Comparison of ENCODE assay signal across 18 cellular contexts in the genomic region with DNA sequence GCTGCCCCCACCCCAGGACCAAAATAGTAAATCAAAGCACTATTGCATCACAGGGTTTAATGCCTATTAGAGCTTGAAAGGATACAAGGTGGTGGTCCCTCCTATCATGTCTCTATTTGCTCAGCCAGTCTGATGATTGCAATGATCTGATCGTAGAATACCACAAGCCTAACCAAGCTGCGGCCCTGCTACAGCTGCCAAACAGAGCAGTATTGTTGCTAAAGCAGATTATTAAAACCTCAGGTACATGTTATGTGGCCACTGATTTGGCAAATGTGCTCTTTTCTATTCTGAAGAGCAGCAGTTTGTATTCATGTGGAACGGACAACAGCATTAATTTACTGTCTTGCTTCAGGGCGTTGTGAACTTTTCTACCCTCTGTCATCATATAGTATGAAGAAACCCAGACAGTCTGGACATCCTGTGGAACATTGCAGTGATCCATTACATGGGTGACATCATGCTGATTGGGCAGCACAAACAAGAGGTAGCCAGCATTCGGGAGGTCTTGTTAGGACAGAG. TPM values are rescaled to one million over a fixed set of nuclear protein-coding genes. Genes with fewer than 3 reads are reported as not detected.
DNase-seq lines count a peak whose midpoint lies in the region; ATAC-seq and TF ChIP-seq lines count a peak whose summit lies in the region.
"Had no signal": no experiment of that assay in that cellular context is flagged by ENCODE, and none has a peak within 500 bp of the region (broad histone marks: within the 10 kb centered on the region; RNA-seq: fewer than 3 reads in every experiment).

No MANE protein-coding gene starts in this region.

- no peaks in the 10 kb centered on the region for H3K9me3 ChIP-seq in gastrocnemius medialis
- H3K9me3 ChIP-seq: SJCRH30 had no signal

- in situ Hi-C loops in gastrocnemius medialis (cut with MboI; ENCODE audit: low sequenced_read_pairs in 4 of 4) = loop anchor here in 2 of 4 donors (25.0 kb wide), 1 partner anchor 93 kb away; no protein-coding TSS in a partner anchor

- no peak for TF ChIP-seq CTCF in HFFc6 (IDR thresholded peaks at IDR 0.05)
- no peak for TF ChIP-seq CTCF in fibroblast of villous mesenchyme (IDR thresholded peaks at IDR 0.05; ENCODE audit: insufficient read depth, low read depth, low read length)
- no peak for TF ChIP-seq CTCF in gastrocnemius medialis (IDR thresholded peaks at IDR 0.05 in 4 of 5, conservative IDR thresholded peaks at IDR 0.05 in 1 of 5)
- TF ChIP-seq CTCF in chondrocyte (IDR thresholded peaks at IDR 0.05) = no peak

- peaks cover 2% of the 10 kb centered on the region for H3K27me3 Mint-ChIP-seq in HFFc6 (ENCODE audit: insufficient read depth)
- H3K27me3 Mint-ChIP-seq in chondrocyte (ENCODE audit: low read depth) = peaks cover 2% of the 10 kb centered on the region

- intact Hi-C loops in gastrocnemius medialis (cut with DNase I; ENCODE audit: low total_unique reads) = no loop called here

- H3K4me3 Mint-ChIP-seq in HFFc6 = no peak overlapping the region
- no peak overlapping the region for H3K4me3 Mint-ChIP-seq in chondrocyte (ENCODE audit: unreplicated experiment)
- H3K4me3 Mint-ChIP-seq: activated naive CD8-positive, alpha-beta T cell; activated T-cell treated with anti-CD3 and anti-CD28 coated beads, Interleukin-2, amount 50 U/mL, for 24 hours; neural crest cell; stimulated activated effector memory CD8-positive, alpha-beta T cell treated with anti-CD3 and anti-CD28 coated beads, Interleukin-12 subunit alpha, Interleukin-12 subunit beta, amount 100 ng/mL, for 72 hours had no signal

- ATAC-seq in SK-N-SH treated with all-trans-retinoic acid at 6 μM for 48 hours = peak; percentile 85
- ATAC-seq in gastrocnemius medialis = peak; percentile 59 to 71
- no peak for ATAC-seq in HG02938 (IDR thresholded peaks at IDR 0.05; ENCODE audit: unreplicated experiment)
- ATAC-seq: stimulated activated effector memory CD8-positive, alpha-beta T cell treated with anti-CD3 and anti-CD28 coated beads, Interleukin-12 subunit alpha, Interleukin-12 subunit beta, amount 100 ng/mL, for 72 hours had no signal

- H3K4me1 Mint-ChIP-seq in HFFc6 (ENCODE audit: low read depth) (peaks cover 12% of the 10 kb centered on the region), chondrocyte (ENCODE audit: low read depth) (peaks cover 4% of the 10 kb centered on the region)
- H3K4me1 Mint-ChIP-seq: neural crest cell; stimulated activated effector memory CD8-positive, alpha-beta T cell treated with anti-CD3 and anti-CD28 coated beads, Interleukin-12 subunit alpha, Interleukin-12 subunit beta, amount 100 ng/mL, for 72 hours had no signal

- H3K27ac ChIP-seq in gastrocnemius medialis = no peak overlapping the region
- H3K27ac ChIP-seq: SJCRH30 had no signal

- no peaks in the 10 kb centered on the region for H3K36me3 Mint-ChIP-seq in HFFc6 (ENCODE audit: low read depth)
- no peaks in the 10 kb centered on the region for H3K36me3 Mint-ChIP-seq in chondrocyte (ENCODE audit: low read depth)
- H3K36me3 Mint-ChIP-seq: stimulated activated effector memory CD8-positive, alpha-beta T cell treated with anti-CD3 and anti-CD28 coated beads, Interleukin-12 subunit alpha, Interleukin-12 subunit beta, amount 100 ng/mL, for 72 hours had no signal

- H3K27me3 ChIP-seq in gastrocnemius medialis = no peaks in the 10 kb centered on the region
- H3K27me3 ChIP-seq: SJCRH30 had no signal

- H3K4me3 ChIP-seq in fibroblast of villous mesenchyme (ENCODE audit: low read depth, low read length) = no peak overlapping the region
- H3K4me3 ChIP-seq in gastrocnemius medialis = no peak overlapping the region
- H3K4me3 ChIP-seq: lung, SJCRH30 had no signal

- H3K4me1 ChIP-seq in gastrocnemius medialis = no peaks in the 10 kb centered on the region

- DNase-seq in HFFc6 (peak; percentile 6), fibroblast of villous mesenchyme (ENCODE audit: low read depth) (peak; percentile 90), gastrocnemius medialis (no peak), chondrocyte (ENCODE audit: low spot score) (no peak), H4 (ENCODE audit: low spot score) (no peak)
- DNase-seq: activated T-cell treated with anti-CD3 and anti-CD28 coated beads, Interleukin-2, amount 50 U/mL, for 24 hours; C1 segment of cervical spinal cord; DMS53; SJCRH30 had no signal

- no peak for TF ChIP-seq POLR2A in gastrocnemius medialis (IDR thresholded peaks at IDR 0.05)

- H3K9me3 Mint-ChIP-seq in HFFc6 (no peaks in the 10 kb centered on the region), chondrocyte (ENCODE audit: low read depth) (no peaks in the 10 kb centered on the region)
- H3K9me3 Mint-ChIP-seq: activated T-cell treated with anti-CD3 and anti-CD28 coated beads, Interleukin-2, amount 50 U/mL, for 24 hours; neural crest cell; stimulated activated effector memory CD8-positive, alpha-beta T cell treated with anti-CD3 and anti-CD28 coated beads, Interleukin-12 subunit alpha, Interleukin-12 subunit beta, amount 100 ng/mL, for 72 hours had no signal

- H3K27ac Mint-ChIP-seq in HFFc6 (no peak overlapping the region), chondrocyte (ENCODE audit: unreplicated experiment) (no peak overlapping the region)
- H3K27ac Mint-ChIP-seq: activated naive CD8-positive, alpha-beta T cell; activated T-cell treated with anti-CD3 and anti-CD28 coated beads, Interleukin-2, amount 50 U/mL, for 24 hours; stimulated activated effector memory CD8-positive, alpha-beta T cell treated with anti-CD3 and anti-CD28 coated beads, Interleukin-12 subunit alpha, Interleukin-12 subunit beta, amount 100 ng/mL, for 72 hours had no signal

- no peaks in the 10 kb centered on the region for H3K36me3 ChIP-seq in gastrocnemius medialis
- H3K36me3 ChIP-seq: SJCRH30 had no signal

TF ChIP-seq in SK-N-SH treated with all-trans-retinoic acid at 6 μM for 48 hours, 23 proteins besides CTCF, POLR2A, EP300 and RAD21:
- TF ChIP-seq, protein P1, sequence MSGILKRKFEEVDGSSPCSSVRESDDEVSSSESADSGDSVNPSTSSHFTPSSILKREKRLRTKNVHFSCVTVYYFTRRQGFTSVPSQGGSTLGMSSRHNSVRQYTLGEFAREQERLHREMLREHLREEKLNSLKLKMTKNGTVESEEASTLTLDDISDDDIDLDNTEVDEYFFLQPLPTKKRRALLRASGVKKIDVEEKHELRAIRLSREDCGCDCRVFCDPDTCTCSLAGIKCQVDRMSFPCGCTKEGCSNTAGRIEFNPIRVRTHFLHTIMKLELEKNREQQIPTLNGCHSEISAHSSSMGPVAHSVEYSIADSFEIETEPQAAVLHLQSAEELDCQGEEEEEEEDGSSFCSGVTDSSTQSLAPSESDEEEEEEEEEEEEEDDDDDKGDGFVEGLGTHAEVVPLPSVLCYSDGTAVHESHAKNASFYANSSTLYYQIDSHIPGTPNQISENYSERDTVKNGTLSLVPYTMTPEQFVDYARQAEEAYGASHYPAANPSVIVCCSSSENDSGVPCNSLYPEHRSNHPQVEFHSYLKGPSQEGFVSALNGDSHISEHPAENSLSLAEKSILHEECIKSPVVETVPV (CRISPR knock-in tag; IDR thresholded peaks at IDR 0.05) = no peak
- no peak for TF ChIP-seq TCF4 (CRISPR knock-in tag; IDR thresholded peaks at IDR 0.05; ENCODE audit: borderline replicate concordance)
- peak; percentile 92 for TF ChIP-seq ZNF8 (CRISPR knock-in tag; IDR thresholded peaks at IDR 0.05)
- TF ChIP-seq ISL1 (CRISPR knock-in tag; IDR thresholded peaks at IDR 0.05) = 0 out of 2 replicates have a peak, but pooled peaks have one; percentile 17

RNA-seq across cellular contexts. Expression of gene VAPA, which starts 8.4 kb away (rescaled TPM):
- 100 to 1,000 TPM; 184 to 237 (median 206) TPM for total RNA-seq in HFFc6 (2021; fragmentation: NEBNext Ultra II Directional; extraction: Animal tissue kit (Norgen Biotek cat#: 25700))
- total RNA-seq in fibroblast of villous mesenchyme (203 and 288 TPM in 2 replicates), gastrocnemius medialis (100 to 1,000 TPM; 227 to 320 (median 243) TPM), chondrocyte (125 to 143 TPM (median 141 TPM) in 3 replicates)
- total RNA-seq in H4 (2014; rRNA removed; shearing (Covaris generic)) = 318 and 364 TPM in 2 replicates

RNA-seq across cellular contexts. Expression of gene TXNDC2, which starts 19.7 kb away (rescaled TPM):
- under 1 TPM in 3 of 6 experiments, not detected in 3; 0.14 to 0.34 (median 0.18) TPM for total RNA-seq in HFFc6 (2021; fragmentation: NEBNext Ultra II Directional; extraction: Animal tissue kit (Norgen Biotek cat#: 25700))
- total RNA-seq in fibroblast of villous mesenchyme (under 0.01 TPM in 1 of 2 replicates, not detected in the other), gastrocnemius medialis (not detected), chondrocyte (0.17 to 0.41 TPM (median 0.28 TPM) in 3 replicates)
- total RNA-seq in H4 (2014; rRNA removed; shearing (Covaris generic)) = 0.29 and 0.55 TPM in 2 replicates
- total RNA-seq: endothelial cell of umbilical vein, HT-29, neural crest cell, urinary bladder had no signal

Comparison
In these comparisons a context has a peak if more than half of its experiments do, and no peak if none do; other contexts are left out.
1. DNase-seq: peak in HFFc6 (single experiment) and fibroblast of villous mesenchyme (single experiment); none in gastrocnemius medialis (0 of 2), chondrocyte (single experiment) and H4 (single experiment).